In the genomic region with DNA sequence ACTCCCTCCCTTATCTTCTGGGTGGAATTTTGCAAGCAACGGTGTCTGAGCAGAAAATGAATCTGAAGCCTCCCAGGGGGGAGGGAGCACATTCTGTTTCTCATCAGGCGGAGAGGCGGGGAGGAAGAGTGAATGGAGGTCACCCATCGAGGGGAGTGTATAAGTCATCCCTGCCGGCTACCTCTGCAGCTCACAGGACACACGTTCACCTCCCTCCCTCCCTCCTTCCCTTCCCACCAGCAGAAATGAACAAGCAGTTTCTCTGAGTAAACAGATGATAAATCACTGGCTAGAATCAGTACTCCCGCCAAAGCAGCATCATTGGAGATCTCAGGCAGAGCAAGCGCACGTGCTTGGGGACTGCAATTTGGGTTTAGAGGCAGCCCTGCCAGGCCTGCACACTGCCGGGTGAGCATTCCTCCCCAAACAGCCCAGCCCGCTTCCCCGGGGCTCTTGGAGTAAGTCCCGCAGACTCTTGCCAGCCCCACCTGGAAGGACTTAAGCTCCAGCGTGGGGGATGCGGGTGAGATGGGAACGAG, we compare ENCODE assay signal across 9 cellular contexts. TPM values are rescaled to one million over a fixed set of nuclear protein-coding genes. Genes with fewer than 3 reads are reported as not detected.
DNase-seq lines count a peak whose midpoint lies in the region; ATAC-seq and TF ChIP-seq lines count a peak whose summit lies in the region.
"Had no signal": no experiment of that assay in that cellular context is flagged by ENCODE, and none has a peak within 500 bp of the region (broad histone marks: within the 10 kb centered on the region; RNA-seq: fewer than 3 reads in every experiment).

No MANE protein-coding gene starts in this region.

- CTCF ChIA-PET in HEK293 (lab: Yijun Ruan, JAX): interaction anchor here (1.1 to 2.1 kb wide), 5 partner anchors 8 to 532 kb away, joined by 4 to 25 read pairs (median 4); no protein-coding TSS in a partner anchor

- DNase-seq in A172 (ENCODE audit: low spot score): peak; percentile 87
- DNase-seq in cardiac fibroblast (ENCODE audit: low read depth in 2 of 2): peak; percentile 45 to 79
- DNase-seq in mesothelial cell of epicardium (ENCODE audit: low spot score in 2 of 2, unreplicated experiment in 2 of 2): peak in 1 of 2 experiments; percentile 61
- DNase-seq in activated T-helper 2 cell treated with anti-CD3 and anti-CD28 coated beads, Interferon-gamma antibody, Interleukin-2, Interleukin-4, amounts not matched to agents 10 μg/mL and 5 μg/mL and 100 μg/mL, durations not matched to agents 14 hours and 24 hours and 36 hours (ENCODE audit: low spot score): no peak
- DNase-seq in D341Med (ENCODE audit: low spot score): no peak
- DNase-seq: activated T-cell treated with anti-CD3 and anti-CD28 coated beads, Interleukin-2, amount 50 U/mL, for 24 hours had no signal

- POLR2A ChIA-PET in HEK293 (lab: Yijun Ruan, JAX): interaction anchor here (0.6 to 6.0 kb wide), 4 partner anchors 17 to 519 kb away, joined by 3 to 145 read pairs (median 3); a partner anchor contains a TSS

- no peaks in the 10 kb centered on the region for H3K9me3 Mint-ChIP-seq in mesothelial cell of epicardium
- H3K9me3 Mint-ChIP-seq in activated T-helper 2 cell treated with anti-CD3 and anti-CD28 coated beads, Interferon-gamma antibody, Interleukin-2, Interleukin-4, amounts not matched to agents 10 μg/mL and 5 μg/mL and 100 μg/mL, durations not matched to agents 14 hours and 24 hours and 36 hours: no peaks in the 10 kb centered on the region
- H3K9me3 Mint-ChIP-seq: activated T-cell treated with anti-CD3 and anti-CD28 coated beads, Interleukin-2, amount 50 U/mL, for 24 hours had no signal

- no peaks in the 10 kb centered on the region for H3K9me3 ChIP-seq in HEK293 (ENCODE audit: control insufficient read depth, insufficient read depth, low read depth, low read length)

- intact Hi-C loops in activated T-helper 2 cell treated with anti-CD3 and anti-CD28 coated beads, Interferon-gamma antibody, Interleukin-2, Interleukin-4, amounts not matched to agents 10 μg/mL and 5 μg/mL and 100 μg/mL, durations not matched to agents 14 hours and 24 hours and 36 hours (cut with micrococcal nuclease): no loop called here

- peak overlapping the region; percentile 36 for H3K4me3 Mint-ChIP-seq in mesothelial cell of epicardium
- no peak overlapping the region for H3K4me3 Mint-ChIP-seq in activated T-helper 2 cell treated with anti-CD3 and anti-CD28 coated beads, Interferon-gamma antibody, Interleukin-2, Interleukin-4, amounts not matched to agents 10 μg/mL and 5 μg/mL and 100 μg/mL, durations not matched to agents 14 hours and 24 hours and 36 hours (ENCODE audit: low read depth)
- H3K4me3 Mint-ChIP-seq: activated T-cell treated with anti-CD3 and anti-CD28 coated beads, Interleukin-2, amount 50 U/mL, for 24 hours had no signal

- peak overlapping the region; percentile 91 for H3K27ac Mint-ChIP-seq in mesothelial cell of epicardium
- H3K27ac Mint-ChIP-seq in activated T-helper 2 cell treated with anti-CD3 and anti-CD28 coated beads, Interferon-gamma antibody, Interleukin-2, Interleukin-4, amounts not matched to agents 10 μg/mL and 5 μg/mL and 100 μg/mL, durations not matched to agents 14 hours and 24 hours and 36 hours: no peak overlapping the region
- H3K27ac Mint-ChIP-seq: activated T-cell treated with anti-CD3 and anti-CD28 coated beads, Interleukin-2, amount 50 U/mL, for 24 hours had no signal

- ATAC-seq in activated CD4-positive, CD25-positive, alpha-beta regulatory T cell treated with anti-CD3 and anti-CD28 coated beads, Interleukin-2, amount 50 U/mL, for 24 hours: no peak
- no peak for ATAC-seq in GM19452 (IDR thresholded peaks at IDR 0.05; ENCODE audit: unreplicated experiment)

- peaks cover 3% of the 10 kb centered on the region for H3K4me1 ChIP-seq in HEK293 (ENCODE audit: control insufficient read depth, insufficient read depth, low read length)

- H3K4me3 ChIP-seq in HEK293 (ENCODE audit: low read depth, low read length) (no peak overlapping the region), cardiac fibroblast (replicated peaks in 1 of 2; ENCODE audit: low read depth in 2 of 2, low read length in 2 of 2) (no peak overlapping the region)

- peaks cover 75% of the 10 kb centered on the region for H3K4me1 Mint-ChIP-seq in mesothelial cell of epicardium
- peaks cover 54% of the 10 kb centered on the region for H3K4me1 Mint-ChIP-seq in activated T-helper 2 cell treated with anti-CD3 and anti-CD28 coated beads, Interferon-gamma antibody, Interleukin-2, Interleukin-4, amounts not matched to agents 10 μg/mL and 5 μg/mL and 100 μg/mL, durations not matched to agents 14 hours and 24 hours and 36 hours (ENCODE audit: low read depth)

- TF ChIP-seq CTCF in HEK293 (tag by site-specific recombination; IDR thresholded peaks at IDR 0.05) (no peak), cardiac fibroblast (IDR thresholded peaks at IDR 0.05; ENCODE audit: low read depth, low read length) (no peak), mesothelial cell of epicardium (IDR thresholded peaks at IDR 0.05; ENCODE audit: unreplicated experiment) (no peak)

- H3K27ac ChIP-seq in HEK293 (ENCODE audit: extremely low read depth, low read depth, low read length): peak overlapping the region; percentile 44; the same call in 1 of the 2 replicates

- H3K36me3 ChIP-seq in HEK293 (ENCODE audit: control insufficient read depth in 2 of 2, insufficient read depth in 1 of 2, low read length in 2 of 2): no peaks in the 10 kb centered on the region

- no peaks in the 10 kb centered on the region for H3K36me3 Mint-ChIP-seq in mesothelial cell of epicardium
- H3K36me3 Mint-ChIP-seq in activated T-helper 2 cell treated with anti-CD3 and anti-CD28 coated beads, Interferon-gamma antibody, Interleukin-2, Interleukin-4, amounts not matched to agents 10 μg/mL and 5 μg/mL and 100 μg/mL, durations not matched to agents 14 hours and 24 hours and 36 hours (ENCODE audit: low read depth): no peaks in the 10 kb centered on the region

- no peaks in the 10 kb centered on the region for H3K27me3 Mint-ChIP-seq in mesothelial cell of epicardium (ENCODE audit: low read depth)
- H3K27me3 Mint-ChIP-seq in activated T-helper 2 cell treated with anti-CD3 and anti-CD28 coated beads, Interferon-gamma antibody, Interleukin-2, Interleukin-4, amounts not matched to agents 10 μg/mL and 5 μg/mL and 100 μg/mL, durations not matched to agents 14 hours and 24 hours and 36 hours (ENCODE audit: low read depth): peaks cover 27% of the 10 kb centered on the region

TF ChIP-seq in HEK293, 187 proteins besides CTCF, POLR2A, EP300 and RAD21 (continues in another document):
- TF ChIP-seq ZEB2 (tag by site-specific recombination; IDR thresholded peaks at IDR 0.05): 0 out of 2 replicates have a peak, but pooled peaks have one; percentile 13
- no peak for TF ChIP-seq ZNF701 (tag by site-specific recombination; IDR thresholded peaks at IDR 0.05)
- TF ChIP-seq ZNF341 (tag by site-specific recombination; IDR thresholded peaks at IDR 0.05; ENCODE audit: low read depth): peak; percentile 39
- peak; percentile 78; the same call in 1 of the 2 replicates for TF ChIP-seq GLIS1 (tag by site-specific recombination; IDR thresholded peaks at IDR 0.05)
- TF ChIP-seq ZNF202 (tag by site-specific recombination; IDR thresholded peaks at IDR 0.05; ENCODE audit: borderline replicate concordance): no peak
- TF ChIP-seq WT1 (tag by site-specific recombination; IDR thresholded peaks at IDR 0.05): peak; percentile 96
- no peak for TF ChIP-seq BCL11B (tag by site-specific recombination; IDR thresholded peaks at IDR 0.05; ENCODE audit: low read depth)
- TF ChIP-seq, protein P1, sequence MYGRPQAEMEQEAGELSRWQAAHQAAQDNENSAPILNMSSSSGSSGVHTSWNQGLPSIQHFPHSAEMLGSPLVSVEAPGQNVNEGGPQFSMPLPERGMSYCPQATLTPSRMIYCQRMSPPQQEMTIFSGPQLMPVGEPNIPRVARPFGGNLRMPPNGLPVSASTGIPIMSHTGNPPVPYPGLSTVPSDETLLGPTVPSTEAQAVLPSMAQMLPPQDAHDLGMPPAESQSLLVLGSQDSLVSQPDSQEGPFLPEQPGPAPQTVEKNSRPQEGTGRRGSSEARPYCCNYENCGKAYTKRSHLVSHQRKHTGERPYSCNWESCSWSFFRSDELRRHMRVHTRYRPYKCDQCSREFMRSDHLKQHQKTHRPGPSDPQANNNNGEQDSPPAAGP (tag by site-specific recombination; IDR thresholded peaks at IDR 0.05): peak; percentile 97
- TF ChIP-seq ZBTB20 (tag by site-specific recombination; IDR thresholded peaks at IDR 0.05): 0 out of 2 replicates have a peak, but pooled peaks have one; percentile 19
- TF ChIP-seq ZNF366 (tag by site-specific recombination; conservative IDR thresholded peaks at IDR 0.05): peak; percentile 62
- no peak for TF ChIP-seq ZNF391 (tag by site-specific recombination; IDR thresholded peaks at IDR 0.05; ENCODE audit: borderline replicate concordance, low read depth)
- TF ChIP-seq ZNF354C (tag by site-specific recombination; IDR thresholded peaks at IDR 0.05; ENCODE audit: borderline replicate concordance, low read depth): no peak
- TF ChIP-seq ZNF394 (tag by site-specific recombination; IDR thresholded peaks at IDR 0.05; ENCODE audit: borderline replicate concordance): no peak
- TF ChIP-seq ZNF561 (tag by site-specific recombination; IDR thresholded peaks at IDR 0.05; ENCODE audit: borderline replicate concordance): 0 out of 2 replicates have a peak, but pooled peaks have one; percentile 33
- no peak for TF ChIP-seq ZXDB (tag by site-specific recombination; IDR thresholded peaks at IDR 0.05)

RNA-seq across cellular contexts. Expression of a gene that starts 38.3 kb away (rescaled TPM):
- 0.10 TPM in 1 of 2 replicates, not detected in the other for total RNA-seq in A172 (2014; rRNA removed; shearing (Covaris generic))
- not detected in 3 replicates for total RNA-seq in mesothelial cell of epicardium
- total RNA-seq in activated T-helper 2 cell treated with anti-CD3 and anti-CD28 coated beads, Interferon-gamma antibody, Interleukin-2, Interleukin-4, amounts not matched to agents 10 μg/mL and 5 μg/mL and 100 μg/mL, durations not matched to agents 14 hours and 24 hours and 36 hours: not detected in 2 replicates

RNA-seq across cellular contexts. Expression of a gene that starts 56.7 kb away (rescaled TPM):
- 33.3 and 47.7 TPM in 2 replicates for total RNA-seq in A172 (2014; rRNA removed; shearing (Covaris generic))
- 0.05 TPM in 1 of 3 replicates, not detected in the others for total RNA-seq in mesothelial cell of epicardium
- total RNA-seq in activated T-helper 2 cell treated with anti-CD3 and anti-CD28 coated beads, Interferon-gamma antibody, Interleukin-2, Interleukin-4, amounts not matched to agents 10 μg/mL and 5 μg/mL and 100 μg/mL, durations not matched to agents 14 hours and 24 hours and 36 hours: not detected in 2 replicates

Comparison
In these comparisons a context has a peak if more than half of its experiments do, and no peak if none do; other contexts are left out.
1. DNase-seq: peak in A172 (single experiment) and cardiac fibroblast (2 of 2); none in activated T-helper 2 cell treated with anti-CD3 and anti-CD28 coated beads, Interferon-gamma antibody, Interleukin-2, Interleukin-4, amounts not matched to agents 10 μg/mL and 5 μg/mL and 100 μg/mL, durations not matched to agents 14 hours and 24 hours and 36 hours (single experiment) and D341Med (single experiment).
2. RNA of a gene that starts 56.7 kb away (total RNA-seq): 33.3 to 47.7 TPM in A172; 0.05 TPM in mesothelial cell of epicardium and not detected in activated T-helper 2 cell treated with anti-CD3 and anti-CD28 coated beads, Interferon-gamma antibody, Interleukin-2, Interleukin-4, amounts not matched to agents 10 μg/mL and 5 μg/mL and 100 μg/mL, durations not matched to agents 14 hours and 24 hours and 36 hours; every median in the first group is over 10 times any median in the second.